ENCODE assay signal across 9 cellular contexts in the genomic region with DNA sequence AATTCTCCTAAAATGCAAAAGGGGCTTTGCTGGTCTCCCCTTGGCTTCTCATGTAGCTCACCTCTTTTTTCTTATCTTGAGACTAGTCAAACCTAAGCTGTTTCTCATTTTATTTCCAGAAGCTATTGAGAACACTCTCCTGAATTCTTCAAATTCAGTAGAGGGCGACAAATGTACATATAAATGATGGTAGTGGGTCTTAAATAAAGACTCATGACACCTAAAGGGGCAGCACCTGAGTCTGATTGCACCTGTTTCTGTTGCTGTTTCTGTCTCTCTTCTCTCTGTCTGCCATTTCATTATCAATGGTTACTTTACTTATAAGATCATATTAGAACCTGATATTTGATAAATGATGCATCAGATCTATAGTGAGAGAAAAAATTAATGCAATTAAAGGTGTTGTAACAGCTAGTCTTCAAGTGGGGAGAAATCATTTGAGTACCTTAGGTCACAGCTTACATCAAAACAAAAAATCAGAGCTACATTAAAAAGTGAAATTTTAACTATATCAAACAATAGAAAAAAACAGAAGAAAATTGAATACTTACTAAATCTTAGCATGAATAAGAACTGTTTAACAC. TPM values are rescaled to one million over a fixed set of nuclear protein-coding genes. Genes with fewer than 3 reads are reported as not detected.
DNase-seq lines count a peak whose midpoint lies in the region; ATAC-seq and TF ChIP-seq lines count a peak whose summit lies in the region.
"Had no signal": no experiment of that assay in that cellular context is flagged by ENCODE, and none has a peak within 500 bp of the region (broad histone marks: within the 10 kb centered on the region; RNA-seq: fewer than 3 reads in every experiment).

No MANE protein-coding gene starts in this region.

- no peaks in the 10 kb centered on the region for H3K36me3 ChIP-seq in upper lobe of left lung

- WGBS in upper lobe of left lung, 2 donors: 0 to 3% methylated on average over 1 of the region's 1 CpG

- CTCF ChIA-PET in activated naive CD4-positive, alpha-beta T cell treated with anti-CD3 and anti-CD28 coated beads, Interleukin-2, amount 10 ng/mL, durations not matched to agents 7 days and 5 days (lab: Charles Lee): interaction anchor here (0.6 to 7.9 kb wide), 53 partner anchors 11 to 830 kb away, joined by 3 to 106 read pairs (median 5); a partner anchor contains a TSS

- H3K27ac Mint-ChIP-seq in activated naive CD4-positive, alpha-beta T cell treated with anti-CD3 and anti-CD28 coated beads, Interleukin-2, amount 10 ng/mL, durations not matched to agents 7 days and 5 days: no peak overlapping the region

- H3K4me1 Mint-ChIP-seq in activated naive CD4-positive, alpha-beta T cell treated with anti-CD3 and anti-CD28 coated beads, Interleukin-2, amount 10 ng/mL, durations not matched to agents 7 days and 5 days: peaks cover 14% of the 10 kb centered on the region

- H3K27ac ChIP-seq in VCaP (no peak overlapping the region), upper lobe of left lung (no peak overlapping the region)

- H3K27me3 ChIP-seq in upper lobe of left lung: no peaks in the 10 kb centered on the region

- H3K27me3 Mint-ChIP-seq in activated naive CD4-positive, alpha-beta T cell treated with anti-CD3 and anti-CD28 coated beads, Interleukin-2, amount 10 ng/mL, durations not matched to agents 7 days and 5 days: peaks cover 20% of the 10 kb centered on the region

- no peak overlapping the region for H3K4me3 ChIP-seq in upper lobe of left lung

- H3K36me3 Mint-ChIP-seq in activated naive CD4-positive, alpha-beta T cell treated with anti-CD3 and anti-CD28 coated beads, Interleukin-2, amount 10 ng/mL, durations not matched to agents 7 days and 5 days: no peaks in the 10 kb centered on the region

- H3K9me3 ChIP-seq in upper lobe of left lung: no peaks in the 10 kb centered on the region

- ATAC-seq in GM21390 (IDR thresholded peaks at IDR 0.05; ENCODE audit: unreplicated experiment): peak; percentile 82
- ATAC-seq in upper lobe of left lung (ENCODE audit: low FRiP score in 2 of 2): no peak

- TF ChIP-seq EP300 in upper lobe of left lung (IDR thresholded peaks at IDR 0.05): no peak

- TF ChIP-seq CTCF in VCaP (conservative IDR thresholded peaks at IDR 0.05) (peak; percentile 70), upper lobe of left lung (IDR thresholded peaks at IDR 0.05) (peak in 5 of 6 experiments; percentile 27 to 61 (median 47))

- no peak overlapping the region for H3K4me3 Mint-ChIP-seq in activated naive CD4-positive, alpha-beta T cell treated with anti-CD3 and anti-CD28 coated beads, Interleukin-2, amount 10 ng/mL, durations not matched to agents 7 days and 5 days

- DNase-seq in DMS53 (lab: John Stamatoyannopoulos, UW) (peak; percentile 63), NAMALWA (ENCODE audit: low spot score) (peak; percentile 84), iPS-NIHi7 (ENCODE audit: extremely low spot score) (peak; percentile 66), upper lobe of left lung (no peak), NCI-H446 treated with DMSO at 0.1 percent for 48 hours (lab: John Stamatoyannopoulos, UW) (no peak)
- no peak for DNase-seq in activated naive CD4-positive, alpha-beta T cell treated with anti-CD3 and anti-CD28 coated beads, Interleukin-2, amount 10 ng/mL, durations not matched to agents 7 days and 5 days

- no peaks in the 10 kb centered on the region for H3K4me1 ChIP-seq in upper lobe of left lung

- H3K9me3 Mint-ChIP-seq in activated naive CD4-positive, alpha-beta T cell treated with anti-CD3 and anti-CD28 coated beads, Interleukin-2, amount 10 ng/mL, durations not matched to agents 7 days and 5 days: no peaks in the 10 kb centered on the region

- no peak for TF ChIP-seq POLR2A in upper lobe of left lung (IDR thresholded peaks at IDR 0.05)

RNA-seq across cellular contexts. Expression of a gene that starts 7.0 kb away (rescaled TPM):
- under 1 TPM in 1 of 6 donors, not detected in 5; 0.20 TPM for total RNA-seq in upper lobe of left lung
- total RNA-seq: T-helper 1 cell treated with Interleukin-12 subunit alpha and Interleukin-12 subunit beta and Interleukin-4 antibody, amounts not matched to agents 30 ng/mL and 1 ng/mL, for 36 hours had no signal

RNA-seq across cellular contexts. Expression of a gene that starts 43.2 kb away (rescaled TPM):
- 10 to 100 TPM in 1 of 6 donors, 1 to 10 TPM in 5; 6.0 to 14.9 (median 8.7) TPM for total RNA-seq in upper lobe of left lung

Comparison
In these comparisons a context has a peak if more than half of its experiments do, and no peak if none do; other contexts are left out.
1. DNase-seq: peak in DMS53 (single experiment), NAMALWA (single experiment) and iPS-NIHi7 (single experiment); none in upper lobe of left lung (0 of 2), NCI-H446 treated with DMSO at 0.1 percent for 48 hours (single experiment) and activated naive CD4-positive, alpha-beta T cell treated with anti-CD3 and anti-CD28 coated beads, Interleukin-2, amount 10 ng/mL, durations not matched to agents 7 days and 5 days (single experiment).